ENCODE assay signal across 9 cellular contexts in the genomic region with DNA sequence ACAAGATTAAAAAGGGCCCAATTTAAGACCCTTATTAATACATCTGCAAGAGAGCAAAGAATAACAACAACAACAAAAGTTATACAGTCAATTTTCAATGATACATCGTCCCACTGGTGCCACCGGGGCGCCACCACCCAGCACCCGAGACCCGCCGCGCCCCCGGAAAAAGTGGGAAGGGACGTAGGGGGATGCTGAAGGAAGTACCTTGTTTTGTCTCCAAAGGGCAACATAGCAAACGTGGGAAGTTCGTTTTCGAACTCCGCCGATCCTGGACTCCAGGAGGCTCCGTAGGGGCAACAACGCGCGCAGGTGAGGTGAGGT. TPM values are rescaled to one million over a fixed set of nuclear protein-coding genes. Genes with fewer than 3 reads are reported as not detected.
A peak's percentile ranks its signal among the peaks of the same experiment; 100 is the strongest.
DNase-seq lines count a peak whose midpoint lies in the region; ATAC-seq, FAIRE-seq and TF ChIP-seq lines count a peak whose summit lies in the region.
"Had no signal": no experiment of that assay in that cellular context is flagged by ENCODE, and none has a peak within 500 bp of the region (broad histone marks: within the 10 kb centered on the region; RNA-seq: fewer than 3 reads in every experiment).

No MANE protein-coding gene starts in this region.

- peak overlapping the region; percentile 84 for H2AFZ ChIP-seq in keratinocyte (ENCODE audit: control insufficient read depth, low read length)

- intact Hi-C loops in activated CD4-positive, alpha-beta T cell treated with anti-CD3 and anti-CD28 coated beads for 36 hours (cut with DNase I, micrococcal nuclease): loop anchor here (1.0 to 10.0 kb wide), 6 partner anchors 68 to 1448 kb away; a partner anchor contains a TSS
- intact Hi-C loops in activated T-helper 2 cell treated with anti-CD3 and anti-CD28 coated beads, Interferon-gamma antibody, Interleukin-2, Interleukin-4, amounts not matched to agents 10 μg/mL and 5 μg/mL and 100 μg/mL, durations not matched to agents 14 hours and 24 hours and 36 hours (cut with micrococcal nuclease): loop anchor here (5.0 kb wide), 2 partner anchors 175 to 645 kb away; no protein-coding TSS in a partner anchor

- FAIRE-seq in keratinocyte (lab: Jason Lieb, UNC): no peak

- peak overlapping the region; percentile 94 for H3K4me2 ChIP-seq in keratinocyte (ENCODE audit: control insufficient read depth, extremely low read depth, insufficient read depth, low read depth, low read length)

- peaks cover 16% of the 10 kb centered on the region for H3K27me3 Mint-ChIP-seq in activated CD4-positive, alpha-beta T cell treated with anti-CD3 and anti-CD28 coated beads for 36 hours
- H3K27me3 Mint-ChIP-seq in activated T-helper 2 cell treated with anti-CD3 and anti-CD28 coated beads, Interferon-gamma antibody, Interleukin-2, Interleukin-4, amounts not matched to agents 10 μg/mL and 5 μg/mL and 100 μg/mL, durations not matched to agents 14 hours and 24 hours and 36 hours (ENCODE audit: low read depth): peaks cover 51% of the 10 kb centered on the region

- H3K36me3 Mint-ChIP-seq in activated CD4-positive, alpha-beta T cell treated with anti-CD3 and anti-CD28 coated beads for 36 hours (ENCODE audit: low read depth): no peaks in the 10 kb centered on the region
- no peaks in the 10 kb centered on the region for H3K36me3 Mint-ChIP-seq in activated T-helper 2 cell treated with anti-CD3 and anti-CD28 coated beads, Interferon-gamma antibody, Interleukin-2, Interleukin-4, amounts not matched to agents 10 μg/mL and 5 μg/mL and 100 μg/mL, durations not matched to agents 14 hours and 24 hours and 36 hours (ENCODE audit: low read depth)

- dilution Hi-C loops in keratinocyte (cut with MboI; ENCODE audit: extremely low pct_ligation_motif_present, low sequenced_read_pairs): no loop called here

- no peaks in the 10 kb centered on the region for H3K9me3 ChIP-seq in keratinocyte (ENCODE audit: control insufficient read depth, low read depth, low read length)
- H3K9me3 ChIP-seq in subcutaneous abdominal adipose tissue (ENCODE audit: control insufficient read depth in 5 of 5, low read length in 5 of 5): no peaks in the 10 kb centered on the region

- no peaks in the 10 kb centered on the region for H3K9me3 Mint-ChIP-seq in activated CD4-positive, alpha-beta T cell treated with anti-CD3 and anti-CD28 coated beads for 36 hours (ENCODE audit: low read depth)
- H3K9me3 Mint-ChIP-seq in activated T-helper 2 cell treated with anti-CD3 and anti-CD28 coated beads, Interferon-gamma antibody, Interleukin-2, Interleukin-4, amounts not matched to agents 10 μg/mL and 5 μg/mL and 100 μg/mL, durations not matched to agents 14 hours and 24 hours and 36 hours: no peaks in the 10 kb centered on the region

- peaks cover 15% of the 10 kb centered on the region for H3K4me1 Mint-ChIP-seq in activated CD4-positive, alpha-beta T cell treated with anti-CD3 and anti-CD28 coated beads for 36 hours
- peaks cover 13% of the 10 kb centered on the region for H3K4me1 Mint-ChIP-seq in activated T-helper 2 cell treated with anti-CD3 and anti-CD28 coated beads, Interferon-gamma antibody, Interleukin-2, Interleukin-4, amounts not matched to agents 10 μg/mL and 5 μg/mL and 100 μg/mL, durations not matched to agents 14 hours and 24 hours and 36 hours (ENCODE audit: low read depth)

- no peaks in the 10 kb centered on the region for H3K79me2 ChIP-seq in keratinocyte (ENCODE audit: control insufficient read depth, insufficient read depth, low read length)

- no peak for DNase-seq in activated CD4-positive, alpha-beta T cell treated with anti-CD3 and anti-CD28 coated beads for 36 hours
- DNase-seq in activated CD4-positive, alpha-beta T cell treated with anti-CD3 and anti-CD28 coated beads, Interleukin-2, amount 50 U/mL, for 4 hours: no peak
- no peak for DNase-seq in activated T-helper 2 cell treated with anti-CD3 and anti-CD28 coated beads, Interferon-gamma antibody, Interleukin-2, Interleukin-4, amounts not matched to agents 10 μg/mL and 5 μg/mL and 100 μg/mL, durations not matched to agents 14 hours and 24 hours and 36 hours (ENCODE audit: low spot score)
- DNase-seq in keratinocyte (ENCODE audit: low read depth, low spot score): no peak
- DNase-seq in ecto neural progenitor cell (ENCODE audit: low spot score): no peak
- no peak for DNase-seq in NAMALWA (ENCODE audit: low spot score)

- H4K20me1 ChIP-seq in keratinocyte (ENCODE audit: control insufficient read depth, extremely low read depth, insufficient read depth, low read length): no peaks in the 10 kb centered on the region

- POLR2A ChIA-PET in activated CD4-positive, alpha-beta T cell treated with anti-CD3 and anti-CD28 coated beads for 36 hours (lab: Charles Lee): no interaction called here

- no peak for ATAC-seq in activated CD4-positive, alpha-beta T cell treated with anti-CD3 and anti-CD28 coated beads for 36 hours
- no peak for ATAC-seq in HG02970 (IDR thresholded peaks at IDR 0.05; ENCODE audit: low FRiP score, unreplicated experiment)

- H3K4me3 ChIP-seq in keratinocyte (ENCODE audit: control insufficient read depth in 2 of 3, extremely low read depth in 1 of 3, insufficient read depth in 2 of 3, low read depth in 1 of 3, low read length in 3 of 3) (peak overlapping the region; percentile 59 to 72 (median 61)), subcutaneous abdominal adipose tissue (ENCODE audit: low read depth in 1 of 5, low read length in 5 of 5) (peak overlapping the region; percentile 61 to 84 (median 82))

- H3K9ac ChIP-seq in keratinocyte (ENCODE audit: control insufficient read depth, extremely low read depth, insufficient read depth, low read length): peak overlapping the region; percentile 68
- H3K9ac ChIP-seq in subcutaneous abdominal adipose tissue (ENCODE audit: low read length in 5 of 5): peak overlapping the region in 3 of 5 donors; percentile 39 to 69 (median 64)

- H3K4me1 ChIP-seq in keratinocyte (ENCODE audit: control insufficient read depth, extremely low read depth, insufficient read depth, low read length): peaks cover 2% of the 10 kb centered on the region
- H3K4me1 ChIP-seq in subcutaneous abdominal adipose tissue (ENCODE audit: control insufficient read depth in 5 of 5, insufficient read depth in 5 of 5, low read length in 5 of 5): peaks cover 0 to 27% (median 25%) of the 10 kb centered on the region in 5 donors

- H3K27ac ChIP-seq in keratinocyte (ENCODE audit: control insufficient read depth, insufficient read depth, low read length) (no peak overlapping the region), subcutaneous abdominal adipose tissue (ENCODE audit: low read depth, low read length) (peak overlapping the region; percentile 41)
- H3K27ac ChIP-seq: C4-2B had no signal

- no peaks in the 10 kb centered on the region for H3K27me3 ChIP-seq in keratinocyte (ENCODE audit: control insufficient read depth, extremely low read depth, insufficient read depth, low read length)
- H3K27me3 ChIP-seq in subcutaneous abdominal adipose tissue (ENCODE audit: control insufficient read depth in 5 of 5, insufficient read depth in 4 of 5, low read length in 5 of 5): peaks cover 0 to 4% (median 0%) of the 10 kb centered on the region in 5 donors

- H3K36me3 ChIP-seq in keratinocyte (ENCODE audit: control insufficient read depth in 2 of 2, extremely low read depth in 1 of 2, insufficient read depth in 2 of 2, low read length in 2 of 2) (no peaks in the 10 kb centered on the region), subcutaneous abdominal adipose tissue (ENCODE audit: control insufficient read depth in 5 of 5, insufficient read depth in 5 of 5, low read length in 5 of 5) (no peaks in the 10 kb centered on the region)

- TF ChIP-seq CTCF in keratinocyte (optimal IDR thresholded peaks at IDR 0.05 in 1 of 3, IDR thresholded peaks at IDR 0.05 in 1 of 3, conservative IDR thresholded peaks at IDR 0.05 in 1 of 3; ENCODE audit: extremely low read depth in 1 of 3, insufficient read depth in 2 of 3, low read length in 3 of 3): no peak

- peak overlapping the region; percentile 66 for H3K4me3 Mint-ChIP-seq in activated CD4-positive, alpha-beta T cell treated with anti-CD3 and anti-CD28 coated beads for 36 hours
- H3K4me3 Mint-ChIP-seq in activated T-helper 2 cell treated with anti-CD3 and anti-CD28 coated beads, Interferon-gamma antibody, Interleukin-2, Interleukin-4, amounts not matched to agents 10 μg/mL and 5 μg/mL and 100 μg/mL, durations not matched to agents 14 hours and 24 hours and 36 hours (ENCODE audit: low read depth): peak overlapping the region; percentile 73

- CTCF ChIA-PET in activated CD4-positive, alpha-beta T cell treated with anti-CD3 and anti-CD28 coated beads for 36 hours (lab: Charles Lee): interaction anchor here (0.5 to 2.7 kb wide), 12 partner anchors 8 to 670 kb away, joined by 3 to 18 read pairs (median 5); no protein-coding TSS in a partner anchor

- no peak overlapping the region for H3K27ac Mint-ChIP-seq in activated CD4-positive, alpha-beta T cell treated with anti-CD3 and anti-CD28 coated beads for 36 hours
- no peak overlapping the region for H3K27ac Mint-ChIP-seq in activated T-helper 2 cell treated with anti-CD3 and anti-CD28 coated beads, Interferon-gamma antibody, Interleukin-2, Interleukin-4, amounts not matched to agents 10 μg/mL and 5 μg/mL and 100 μg/mL, durations not matched to agents 14 hours and 24 hours and 36 hours

- H3K9me1 ChIP-seq in keratinocyte (ENCODE audit: control insufficient read depth, extremely low read depth, insufficient read depth, low read length): no peaks in the 10 kb centered on the region

RNA-seq across cellular contexts. Expression of a gene that starts 1.7 kb away (rescaled TPM):
- under 1 TPM; 0.25 to 0.47 TPM for total RNA-seq in activated CD4-positive, alpha-beta T cell treated with anti-CD3 and anti-CD28 coated beads for 36 hours
- total RNA-seq in activated T-helper 2 cell treated with anti-CD3 and anti-CD28 coated beads, Interferon-gamma antibody, Interleukin-2, Interleukin-4, amounts not matched to agents 10 μg/mL and 5 μg/mL and 100 μg/mL, durations not matched to agents 14 hours and 24 hours and 36 hours: 0.25 and 0.32 TPM in 2 replicates
- polyA plus RNA-seq in keratinocyte: 2.1 to 3.6 TPM (median 3.6 TPM) in 3 replicates
- 1.7 TPM for polyA plus RNA-seq in keratinocyte (2011; ENCODE audit: low read depth)
- 1.8 and 3.6 TPM in 2 replicates for polyA plus RNA-seq in keratinocyte (2011; cell fraction: cytosol; rRNA removed)
- polyA plus RNA-seq in keratinocyte (2011; cell fraction: nucleus; rRNA removed): 5.5 and 6.3 TPM in 2 replicates
- 1.4 and 2.0 TPM in 2 replicates for polyA plus RNA-seq in keratinocyte (2012; ENCODE audit: low replicate concordance)
- polyA minus RNA-seq in keratinocyte: 4.6 to 12.2 TPM (median 5.7 TPM) in 3 replicates
- 8.1 TPM for polyA minus RNA-seq in keratinocyte (2011; cell fraction: cytosol; rRNA and poly(A)+ RNA removed)
- 8.3 and 16.2 TPM in 2 replicates for polyA minus RNA-seq in keratinocyte (2011; cell fraction: nucleus; rRNA and poly(A)+ RNA removed)
